Comparison of ENCODE assay signal across 1 cellular context in the genomic region with DNA sequence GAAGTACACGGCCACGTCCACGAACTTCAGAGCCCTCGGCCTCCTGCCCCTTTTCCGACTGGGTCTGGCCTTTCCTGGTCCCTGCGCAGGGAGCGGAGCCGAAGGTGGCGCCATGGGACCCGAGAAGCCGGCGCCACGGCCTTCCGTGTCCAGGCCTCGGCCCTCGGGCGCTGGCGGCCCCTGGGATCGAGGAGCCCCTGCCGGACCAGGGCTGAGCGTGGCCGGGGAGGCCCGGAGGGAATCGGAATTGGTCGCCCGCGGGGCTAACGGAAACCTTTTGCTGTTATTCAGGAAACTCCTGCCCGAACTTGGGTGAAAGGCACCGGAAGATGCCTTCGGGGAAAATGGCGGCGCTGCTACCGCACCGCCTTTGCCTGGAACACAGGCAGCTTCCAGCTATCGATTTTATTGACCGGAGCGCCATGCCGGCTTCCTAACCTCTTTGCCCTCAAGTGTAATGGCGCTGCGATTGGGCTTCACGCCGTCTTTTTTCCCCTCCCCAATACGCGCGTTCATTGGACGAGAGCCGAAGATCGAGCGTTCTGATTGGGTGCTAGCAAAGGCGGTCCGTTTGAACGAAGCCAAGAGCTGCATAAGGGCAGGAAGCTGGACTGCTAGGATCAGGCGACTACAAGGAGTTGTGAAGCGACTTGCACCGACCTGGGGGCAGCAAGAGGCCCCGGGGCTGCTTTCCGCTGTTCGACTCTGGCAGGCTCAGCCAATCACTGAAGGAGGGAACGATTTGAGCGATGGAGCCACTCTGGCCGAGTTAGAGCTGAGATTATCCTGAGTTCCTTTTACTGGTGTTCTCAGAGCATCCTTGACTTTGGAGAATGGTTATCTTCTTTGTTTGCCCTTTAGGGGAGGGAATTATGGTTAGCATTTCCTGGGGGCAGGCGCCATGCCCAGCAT.
TF ChIP-seq lines count a peak whose summit lies in the region.

A gene (minus strand): TSS at position 462 of the 912 bp plus-strand sequence. CDS start 348 bp downstream, at position 114.

TF ChIP-seq in K562, 482 proteins besides CTCF, POLR2A, EP300 and RAD21 (continued from another document and continues in another):
- TF ChIP-seq, protein P1, sequence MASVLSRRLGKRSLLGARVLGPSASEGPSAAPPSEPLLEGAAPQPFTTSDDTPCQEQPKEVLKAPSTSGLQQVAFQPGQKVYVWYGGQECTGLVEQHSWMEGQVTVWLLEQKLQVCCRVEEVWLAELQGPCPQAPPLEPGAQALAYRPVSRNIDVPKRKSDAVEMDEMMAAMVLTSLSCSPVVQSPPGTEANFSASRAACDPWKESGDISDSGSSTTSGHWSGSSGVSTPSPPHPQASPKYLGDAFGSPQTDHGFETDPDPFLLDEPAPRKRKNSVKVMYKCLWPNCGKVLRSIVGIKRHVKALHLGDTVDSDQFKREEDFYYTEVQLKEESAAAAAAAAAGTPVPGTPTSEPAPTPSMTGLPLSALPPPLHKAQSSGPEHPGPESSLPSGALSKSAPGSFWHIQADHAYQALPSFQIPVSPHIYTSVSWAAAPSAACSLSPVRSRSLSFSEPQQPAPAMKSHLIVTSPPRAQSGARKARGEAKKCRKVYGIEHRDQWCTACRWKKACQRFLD (CRISPR knock-in tag; IDR thresholded peaks at IDR 0.05): peak; percentile 63
- TF ChIP-seq GABPA (tag; conservative IDR thresholded peaks at IDR 0.05; ENCODE audit: low read depth) (peak; percentile 71), BHLHE40 (IDR thresholded peaks at IDR 0.05; ENCODE audit: low read length) (peak; percentile 17; the same call in 1 of the 2 replicates), SMAD1 (IDR thresholded peaks at IDR 0.05; ENCODE audit: low read depth, low read length, partially characterized antibody) (peak; percentile 25), KLF10 (CRISPR knock-in tag; IDR thresholded peaks at IDR 0.05) (no peak), SIN3B (IDR thresholded peaks at IDR 0.05; ENCODE audit: low read depth) (0 out of 2 replicates have a peak, but pooled peaks have one; percentile 30), RBBP5 (IDR thresholded peaks at IDR 0.05; ENCODE audit: borderline replicate concordance, insufficient read depth, low read length, poor library complexity, severe bottlenecking) (peak; percentile 77), CBX8 (IDR thresholded peaks at IDR 0.05; ENCODE audit: borderline replicate concordance, extremely low read depth, low read depth, low read length, poor library complexity, severe bottlenecking) (no peak), HNRNPH1 (optimal IDR thresholded peaks at IDR 0.05; ENCODE audit: low read depth, low read length) (no peak), RFX5 (IDR thresholded peaks at IDR 0.05; ENCODE audit: low read depth, low read length) (no peak), FOXM1 (IDR thresholded peaks at IDR 0.05; ENCODE audit: low read depth) (peak; percentile 57; the same call in 1 of the 2 replicates), FOXM1 (CRISPR knock-in tag; IDR thresholded peaks at IDR 0.05; ENCODE audit: low read depth) (peak; percentile 67; the same call in 1 of the 2 replicates), HDAC8 (tag; IDR thresholded peaks at IDR 0.05) (no peak), ZNF239 (CRISPR knock-in tag; IDR thresholded peaks at IDR 0.05) (0 out of 2 replicates have a peak, but pooled peaks have one; percentile 13), BCL6 (CRISPR knock-in tag; IDR thresholded peaks at IDR 0.05) (no peak), ZNF3 (CRISPR knock-in tag; IDR thresholded peaks at IDR 0.05) (no peak), TEAD2 (tag; IDR thresholded peaks at IDR 0.05) (no peak), ZBTB8A (IDR thresholded peaks at IDR 0.05; ENCODE audit: partially characterized antibody) (no peak), NONO (IDR thresholded peaks at IDR 0.05; ENCODE audit: low read depth in 2 of 2, low read length in 1 of 2) (no peak), ZNF584 (CRISPR knock-in tag; IDR thresholded peaks at IDR 0.05; ENCODE audit: low read depth) (no peak), ZNF764 (CRISPR knock-in tag; IDR thresholded peaks at IDR 0.05; ENCODE audit: low read depth) (no peak), CEBPB (tag; IDR thresholded peaks at IDR 0.05) (no peak), NELFE (IDR thresholded peaks at IDR 0.05; ENCODE audit: insufficient read depth, insufficient read length) (no peak), ZNF274 (IDR thresholded peaks at IDR 0.05; ENCODE audit: borderline replicate concordance, low read depth, low read length) (no peak), TSC22D4 (tag; IDR thresholded peaks at IDR 0.05) (no peak), ZNF699 (CRISPR knock-in tag; IDR thresholded peaks at IDR 0.05; ENCODE audit: insufficient replicate concordance) (no peak), HSF4 (CRISPR knock-in tag; IDR thresholded peaks at IDR 0.05; ENCODE audit: borderline replicate concordance) (no peak), SMAD3 (CRISPR knock-in tag; conservative IDR thresholded peaks at IDR 0.05) (0 out of 2 replicates have a peak, but pooled peaks have one; percentile 40), FOSL1 (tag; conservative IDR thresholded peaks at IDR 0.05) (no peak; the same call in 1 of the 2 replicates), SRSF9 (IDR thresholded peaks at IDR 0.05; ENCODE audit: borderline replicate concordance, low read depth, low read length) (no peak), STAT5A (IDR thresholded peaks at IDR 0.05; ENCODE audit: borderline replicate concordance, low read length) (no peak), ZFP30 (CRISPR knock-in tag; IDR thresholded peaks at IDR 0.05; ENCODE audit: borderline replicate concordance) (no peak), SIRT6 (IDR thresholded peaks at IDR 0.05; ENCODE audit: low read depth, low read length) (no peak), LARP7 (IDR thresholded peaks at IDR 0.05) (no peak), ZNF57 (CRISPR knock-in tag; IDR thresholded peaks at IDR 0.05) (no peak), MEF2D (tag; conservative IDR thresholded peaks at IDR 0.05; ENCODE audit: low read depth) (no peak), ASH1L (IDR thresholded peaks at IDR 0.05; ENCODE audit: borderline replicate concordance, low read depth, partially characterized antibody) (peak; percentile 100), ZNF197 (CRISPR knock-in tag; IDR thresholded peaks at IDR 0.05; ENCODE audit: low read depth) (peak; percentile 94), ZNF668 (CRISPR knock-in tag; IDR thresholded peaks at IDR 0.05) (no peak), ERF (CRISPR knock-in tag; IDR thresholded peaks at IDR 0.05) (peak; percentile 27; the same call in 1 of the 2 replicates), MYC (IDR thresholded peaks at IDR 0.05; ENCODE audit: low read depth, low read length) (peak; percentile 68; the same call in 1 of the 2 replicates), MYC (CRISPR knock-in tag; IDR thresholded peaks at IDR 0.05; ENCODE audit: borderline replicate concordance, low read depth) (no peak)
- TF ChIP-seq, protein P2, sequence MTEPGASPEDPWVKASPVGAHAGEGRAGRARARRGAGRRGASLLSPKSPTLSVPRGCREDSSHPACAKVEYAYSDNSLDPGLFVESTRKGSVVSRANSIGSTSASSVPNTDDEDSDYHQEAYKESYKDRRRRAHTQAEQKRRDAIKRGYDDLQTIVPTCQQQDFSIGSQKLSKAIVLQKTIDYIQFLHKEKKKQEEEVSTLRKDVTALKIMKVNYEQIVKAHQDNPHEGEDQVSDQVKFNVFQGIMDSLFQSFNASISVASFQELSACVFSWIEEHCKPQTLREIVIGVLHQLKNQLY (CRISPR knock-in tag; conservative IDR thresholded peaks at IDR 0.05): no peak
- TF ChIP-seq, protein P3, sequence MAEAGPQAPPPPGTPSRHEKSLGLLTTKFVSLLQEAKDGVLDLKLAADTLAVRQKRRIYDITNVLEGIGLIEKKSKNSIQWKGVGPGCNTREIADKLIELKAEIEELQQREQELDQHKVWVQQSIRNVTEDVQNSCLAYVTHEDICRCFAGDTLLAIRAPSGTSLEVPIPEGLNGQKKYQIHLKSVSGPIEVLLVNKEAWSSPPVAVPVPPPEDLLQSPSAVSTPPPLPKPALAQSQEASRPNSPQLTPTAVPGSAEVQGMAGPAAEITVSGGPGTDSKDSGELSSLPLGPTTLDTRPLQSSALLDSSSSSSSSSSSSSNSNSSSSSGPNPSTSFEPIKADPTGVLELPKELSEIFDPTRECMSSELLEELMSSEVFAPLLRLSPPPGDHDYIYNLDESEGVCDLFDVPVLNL (CRISPR knock-in tag; IDR thresholded peaks at IDR 0.05; ENCODE audit: low read depth): peak; percentile 93; the same call in 1 of the 2 replicates
- TF ChIP-seq, protein P4, sequence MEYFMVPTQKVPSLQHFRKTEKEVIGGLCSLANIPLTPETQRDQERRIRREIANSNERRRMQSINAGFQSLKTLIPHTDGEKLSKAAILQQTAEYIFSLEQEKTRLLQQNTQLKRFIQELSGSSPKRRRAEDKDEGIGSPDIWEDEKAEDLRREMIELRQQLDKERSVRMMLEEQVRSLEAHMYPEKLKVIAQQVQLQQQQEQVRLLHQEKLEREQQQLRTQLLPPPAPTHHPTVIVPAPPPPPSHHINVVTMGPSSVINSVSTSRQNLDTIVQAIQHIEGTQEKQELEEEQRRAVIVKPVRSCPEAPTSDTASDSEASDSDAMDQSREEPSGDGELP (CRISPR knock-in tag; IDR thresholded peaks at IDR 0.05; ENCODE audit: borderline replicate concordance): peak; percentile 65; the same call in 1 of the 2 replicates
- TF ChIP-seq, protein P5, sequence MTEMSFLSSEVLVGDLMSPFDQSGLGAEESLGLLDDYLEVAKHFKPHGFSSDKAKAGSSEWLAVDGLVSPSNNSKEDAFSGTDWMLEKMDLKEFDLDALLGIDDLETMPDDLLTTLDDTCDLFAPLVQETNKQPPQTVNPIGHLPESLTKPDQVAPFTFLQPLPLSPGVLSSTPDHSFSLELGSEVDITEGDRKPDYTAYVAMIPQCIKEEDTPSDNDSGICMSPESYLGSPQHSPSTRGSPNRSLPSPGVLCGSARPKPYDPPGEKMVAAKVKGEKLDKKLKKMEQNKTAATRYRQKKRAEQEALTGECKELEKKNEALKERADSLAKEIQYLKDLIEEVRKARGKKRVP (CRISPR knock-in tag; IDR thresholded peaks at IDR 0.05): 0 out of 2 replicates have a peak, but pooled peaks have one; percentile 18
- TF ChIP-seq, protein P6, sequence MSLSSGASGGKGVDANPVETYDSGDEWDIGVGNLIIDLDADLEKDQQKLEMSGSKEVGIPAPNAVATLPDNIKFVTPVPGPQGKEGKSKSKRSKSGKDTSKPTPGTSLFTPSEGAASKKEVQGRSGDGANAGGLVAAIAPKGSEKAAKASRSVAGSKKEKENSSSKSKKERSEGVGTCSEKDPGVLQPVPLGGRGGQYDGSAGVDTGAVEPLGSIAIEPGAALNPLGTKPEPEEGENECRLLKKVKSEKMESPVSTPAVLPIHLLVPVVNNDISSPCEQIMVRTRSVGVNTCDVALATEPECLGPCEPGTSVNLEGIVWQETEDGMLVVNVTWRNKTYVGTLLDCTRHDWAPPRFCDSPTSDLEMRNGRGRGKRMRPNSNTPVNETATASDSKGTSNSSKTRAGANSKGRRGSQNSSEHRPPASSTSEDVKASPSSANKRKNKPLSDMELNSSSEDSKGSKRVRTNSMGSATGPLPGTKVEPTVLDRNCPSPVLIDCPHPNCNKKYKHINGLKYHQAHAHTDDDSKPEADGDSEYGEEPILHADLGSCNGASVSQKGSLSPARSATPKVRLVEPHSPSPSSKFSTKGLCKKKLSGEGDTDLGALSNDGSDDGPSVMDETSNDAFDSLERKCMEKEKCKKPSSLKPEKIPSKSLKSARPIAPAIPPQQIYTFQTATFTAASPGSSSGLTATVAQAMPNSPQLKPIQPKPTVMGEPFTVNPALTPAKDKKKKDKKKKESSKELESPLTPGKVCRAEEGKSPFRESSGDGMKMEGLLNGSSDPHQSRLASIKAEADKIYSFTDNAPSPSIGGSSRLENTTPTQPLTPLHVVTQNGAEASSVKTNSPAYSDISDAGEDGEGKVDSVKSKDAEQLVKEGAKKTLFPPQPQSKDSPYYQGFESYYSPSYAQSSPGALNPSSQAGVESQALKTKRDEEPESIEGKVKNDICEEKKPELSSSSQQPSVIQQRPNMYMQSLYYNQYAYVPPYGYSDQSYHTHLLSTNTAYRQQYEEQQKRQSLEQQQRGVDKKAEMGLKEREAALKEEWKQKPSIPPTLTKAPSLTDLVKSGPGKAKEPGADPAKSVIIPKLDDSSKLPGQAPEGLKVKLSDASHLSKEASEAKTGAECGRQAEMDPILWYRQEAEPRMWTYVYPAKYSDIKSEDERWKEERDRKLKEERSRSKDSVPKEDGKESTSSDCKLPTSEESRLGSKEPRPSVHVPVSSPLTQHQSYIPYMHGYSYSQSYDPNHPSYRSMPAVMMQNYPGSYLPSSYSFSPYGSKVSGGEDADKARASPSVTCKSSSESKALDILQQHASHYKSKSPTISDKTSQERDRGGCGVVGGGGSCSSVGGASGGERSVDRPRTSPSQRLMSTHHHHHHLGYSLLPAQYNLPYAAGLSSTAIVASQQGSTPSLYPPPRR (CRISPR knock-in tag; IDR thresholded peaks at IDR 0.05; ENCODE audit: borderline replicate concordance): peak; percentile 67; the same call in 1 of the 2 replicates
- TF ChIP-seq, protein P7, sequence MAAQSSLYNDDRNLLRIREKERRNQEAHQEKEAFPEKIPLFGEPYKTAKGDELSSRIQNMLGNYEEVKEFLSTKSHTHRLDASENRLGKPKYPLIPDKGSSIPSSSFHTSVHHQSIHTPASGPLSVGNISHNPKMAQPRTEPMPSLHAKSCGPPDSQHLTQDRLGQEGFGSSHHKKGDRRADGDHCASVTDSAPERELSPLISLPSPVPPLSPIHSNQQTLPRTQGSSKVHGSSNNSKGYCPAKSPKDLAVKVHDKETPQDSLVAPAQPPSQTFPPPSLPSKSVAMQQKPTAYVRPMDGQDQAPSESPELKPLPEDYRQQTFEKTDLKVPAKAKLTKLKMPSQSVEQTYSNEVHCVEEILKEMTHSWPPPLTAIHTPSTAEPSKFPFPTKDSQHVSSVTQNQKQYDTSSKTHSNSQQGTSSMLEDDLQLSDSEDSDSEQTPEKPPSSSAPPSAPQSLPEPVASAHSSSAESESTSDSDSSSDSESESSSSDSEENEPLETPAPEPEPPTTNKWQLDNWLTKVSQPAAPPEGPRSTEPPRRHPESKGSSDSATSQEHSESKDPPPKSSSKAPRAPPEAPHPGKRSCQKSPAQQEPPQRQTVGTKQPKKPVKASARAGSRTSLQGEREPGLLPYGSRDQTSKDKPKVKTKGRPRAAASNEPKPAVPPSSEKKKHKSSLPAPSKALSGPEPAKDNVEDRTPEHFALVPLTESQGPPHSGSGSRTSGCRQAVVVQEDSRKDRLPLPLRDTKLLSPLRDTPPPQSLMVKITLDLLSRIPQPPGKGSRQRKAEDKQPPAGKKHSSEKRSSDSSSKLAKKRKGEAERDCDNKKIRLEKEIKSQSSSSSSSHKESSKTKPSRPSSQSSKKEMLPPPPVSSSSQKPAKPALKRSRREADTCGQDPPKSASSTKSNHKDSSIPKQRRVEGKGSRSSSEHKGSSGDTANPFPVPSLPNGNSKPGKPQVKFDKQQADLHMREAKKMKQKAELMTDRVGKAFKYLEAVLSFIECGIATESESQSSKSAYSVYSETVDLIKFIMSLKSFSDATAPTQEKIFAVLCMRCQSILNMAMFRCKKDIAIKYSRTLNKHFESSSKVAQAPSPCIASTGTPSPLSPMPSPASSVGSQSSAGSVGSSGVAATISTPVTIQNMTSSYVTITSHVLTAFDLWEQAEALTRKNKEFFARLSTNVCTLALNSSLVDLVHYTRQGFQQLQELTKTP (IDR thresholded peaks at IDR 0.05; ENCODE audit: low read depth in 1 of 2, partially characterized antibody in 2 of 2): peak in 1 of 2 experiments; percentile 61
- TF ChIP-seq, protein P8, sequence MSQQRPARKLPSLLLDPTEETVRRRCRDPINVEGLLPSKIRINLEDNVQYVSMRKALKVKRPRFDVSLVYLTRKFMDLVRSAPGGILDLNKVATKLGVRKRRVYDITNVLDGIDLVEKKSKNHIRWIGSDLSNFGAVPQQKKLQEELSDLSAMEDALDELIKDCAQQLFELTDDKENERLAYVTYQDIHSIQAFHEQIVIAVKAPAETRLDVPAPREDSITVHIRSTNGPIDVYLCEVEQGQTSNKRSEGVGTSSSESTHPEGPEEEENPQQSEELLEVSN (IDR thresholded peaks at IDR 0.05; ENCODE audit: borderline replicate concordance in 1 of 2, extremely low read depth in 1 of 2, insufficient read depth in 1 of 2, insufficient read length in 1 of 2, low read depth in 1 of 2, low read length in 1 of 2, poor library complexity in 1 of 2, severe bottlenecking in 1 of 2): peak; percentile 37 to 85
